30 cellular contexts compared by ENCODE assay signal in genomic region chr1:41479808-41480160, GRCh38. TPM values are rescaled to one million over a fixed set of nuclear protein-coding genes. Genes with fewer than 3 reads are reported as not detected.
DNase-seq lines count a peak whose midpoint lies in the region; FAIRE-seq and TF ChIP-seq lines count a peak whose summit lies in the region.
"Had no signal": no experiment of that assay in that cellular context is flagged by ENCODE, and none has a peak within 500 bp of the region (broad histone marks: within the 10 kb centered on the region; RNA-seq: fewer than 3 reads in every experiment).

No MANE protein-coding gene starts in this region.

- H3K4me3 Mint-ChIP-seq in brain (no peak overlapping the region), mesothelial cell of epicardium (no peak overlapping the region)
- H3K4me3 Mint-ChIP-seq in activated CD4-positive, alpha-beta memory T cell treated with anti-CD3 and anti-CD28 coated beads, Interleukin-2, amount 10 ng/mL, durations not matched to agents 7 days and 5 days = no peak overlapping the region
- H3K4me3 Mint-ChIP-seq: CD4-positive, alpha-beta memory T cell; IgD-negative memory B cell had no signal

- POLR2A ChIA-PET in activated CD4-positive, alpha-beta memory T cell treated with anti-CD3 and anti-CD28 coated beads, Interleukin-2, amount 10 ng/mL, durations not matched to agents 7 days and 5 days (lab: Charles Lee) = no interaction called here

- peaks cover 26 to 34% of the 10 kb centered on the region in 2 experiments for H3K4me1 ChIP-seq in trophoblast cell (ENCODE audit: control insufficient read depth in 1 of 2, insufficient read depth in 2 of 2, low read length in 2 of 2)

- no peak overlapping the region for H3K14ac ChIP-seq in trophoblast cell (ENCODE audit: low read length)

- no peak for FAIRE-seq in D721Med (lab: Jason Lieb, UNC)
- FAIRE-seq: A204.1, GM12892, GM19239, H1 had no signal

- no peaks in the 10 kb centered on the region for H3K36me3 Mint-ChIP-seq in brain
- no peaks in the 10 kb centered on the region for H3K36me3 Mint-ChIP-seq in mesothelial cell of epicardium
- no peaks in the 10 kb centered on the region for H3K36me3 Mint-ChIP-seq in activated CD4-positive, alpha-beta memory T cell treated with anti-CD3 and anti-CD28 coated beads, Interleukin-2, amount 10 ng/mL, durations not matched to agents 7 days and 5 days (ENCODE audit: low read depth)
- H3K36me3 Mint-ChIP-seq: CD4-positive, alpha-beta memory T cell; IgD-negative memory B cell had no signal

- H3K27me3 Mint-ChIP-seq in brain (peaks cover 12% of the 10 kb centered on the region), mesothelial cell of epicardium (ENCODE audit: low read depth) (no peaks in the 10 kb centered on the region)
- H3K27me3 Mint-ChIP-seq in activated CD4-positive, alpha-beta memory T cell treated with anti-CD3 and anti-CD28 coated beads, Interleukin-2, amount 10 ng/mL, durations not matched to agents 7 days and 5 days = no peaks in the 10 kb centered on the region

- no peaks in the 10 kb centered on the region for H3K36me3 ChIP-seq in trophoblast cell (ENCODE audit: control insufficient read depth in 1 of 2, insufficient read depth in 2 of 2, low read length in 2 of 2)
- H3K36me3 ChIP-seq: BLaER1 treated with 17β-estradiol and CSF1 and Interleukin-3, amounts not matched to agents 10 nM and 100 nM had no signal

- no peak overlapping the region for H4K8ac ChIP-seq in trophoblast cell (ENCODE audit: low read depth, low read length)

- H3K23ac ChIP-seq in trophoblast cell (ENCODE audit: low read length) = no peak overlapping the region

- H3K27ac Mint-ChIP-seq in brain = peak overlapping the region in 3 of 5 experiments; percentile 21 to 71 (median 38)
- peak overlapping the region; percentile 44 for H3K27ac Mint-ChIP-seq in mesothelial cell of epicardium
- H3K27ac Mint-ChIP-seq in activated CD4-positive, alpha-beta memory T cell treated with anti-CD3 and anti-CD28 coated beads, Interleukin-2, amount 10 ng/mL, durations not matched to agents 7 days and 5 days = no peak overlapping the region
- H3K27ac Mint-ChIP-seq: CD4-positive, alpha-beta memory T cell had no signal

- H3K4me1 Mint-ChIP-seq in brain (peaks cover 86% of the 10 kb centered on the region), mesothelial cell of epicardium (peaks cover 75% of the 10 kb centered on the region)
- H3K4me1 Mint-ChIP-seq in activated CD4-positive, alpha-beta memory T cell treated with anti-CD3 and anti-CD28 coated beads, Interleukin-2, amount 10 ng/mL, durations not matched to agents 7 days and 5 days = no peaks in the 10 kb centered on the region
- H3K4me1 Mint-ChIP-seq: CD4-positive, alpha-beta memory T cell; IgD-negative memory B cell had no signal

- H3K4me2 ChIP-seq in trophoblast cell (ENCODE audit: low read length) = no peak overlapping the region
- H3K4me2 ChIP-seq: KMS-11 had no signal

- no CpG with 5 or more reads among the region's 3 CpGs for WGBS in trophoblast cell (ENCODE audit: extremely low coverage, insufficient coverage, insufficient read length)

- H3K27ac ChIP-seq in C4-2B (peak overlapping the region; percentile 48), trophoblast cell (ENCODE audit: low read depth, low read length) (no peak overlapping the region)
- H3K27ac ChIP-seq: BLaER1 treated with 17β-estradiol and CSF1 and Interleukin-3, amounts not matched to agents 10 nM and 100 nM; KMS-11; SK-N-MC had no signal

- H3K9me3 Mint-ChIP-seq in brain (peaks cover 0 to 4% (median 0%) of the 10 kb centered on the region in 5 experiments), mesothelial cell of epicardium (no peaks in the 10 kb centered on the region)
- no peaks in the 10 kb centered on the region for H3K9me3 Mint-ChIP-seq in activated CD4-positive, alpha-beta memory T cell treated with anti-CD3 and anti-CD28 coated beads, Interleukin-2, amount 10 ng/mL, durations not matched to agents 7 days and 5 days
- H3K9me3 Mint-ChIP-seq: CD4-positive, alpha-beta memory T cell had no signal

- H3K79me1 ChIP-seq in trophoblast cell (ENCODE audit: low read length) = peaks cover 36% of the 10 kb centered on the region

- H4K91ac ChIP-seq in trophoblast cell (ENCODE audit: low read depth, low read length) = no peak overlapping the region

- H4K12ac ChIP-seq in trophoblast cell (ENCODE audit: low read depth, low read length) = no peak overlapping the region

- CTCF ChIA-PET in activated CD4-positive, alpha-beta memory T cell treated with anti-CD3 and anti-CD28 coated beads, Interleukin-2, amount 10 ng/mL, durations not matched to agents 7 days and 5 days (lab: Charles Lee) = no interaction called here

- H3K9me3 ChIP-seq in trophoblast cell (ENCODE audit: insufficient read depth, low read depth, low read length) = no peaks in the 10 kb centered on the region
- H3K9me3 ChIP-seq: BLaER1 treated with 17β-estradiol and CSF1 and Interleukin-3, amounts not matched to agents 10 nM and 100 nM had no signal

- H3K79me2 ChIP-seq in trophoblast cell (ENCODE audit: control insufficient read depth, insufficient read depth, low read length, poor library complexity) = peaks cover 2% of the 10 kb centered on the region

- DNase-seq in mesothelial cell of epicardium (ENCODE audit: low spot score in 2 of 2, unreplicated experiment in 2 of 2) (no peak), trophoblast cell (no peak), NCI-H226 (no peak), D721Med (ENCODE audit: insufficient read length, low spot score) (no peak)
- DNase-seq in activated CD4-positive, alpha-beta memory T cell treated with anti-CD3 and anti-CD28 coated beads, Interleukin-2, amount 10 ng/mL, durations not matched to agents 7 days and 5 days = no peak
- DNase-seq: AML-193; CD4-positive, alpha-beta memory T cell; COR-L47; EL; GF-D8; MM.1S; NCI-H1048; NCI-H1417 treated with DMSO at 0.1 percent for 48 hours; NCI-H1694 treated with DMSO at 0.1 percent for 48 hours; NCI-H2081; NCI-H2227 treated with DMSO at 0.1 percent for 48 hours; NCI-H510A; NCI-H69; SHP77 treated with DMSO at 0.1 percent for 48 hours had no signal

- H3K4me3 ChIP-seq in trophoblast cell (ENCODE audit: low read depth, low read length) = no peak overlapping the region
- H3K4me3 ChIP-seq: BLaER1 treated with 17β-estradiol and CSF1 and Interleukin-3, amounts not matched to agents 10 nM and 100 nM; SK-N-MC had no signal

- H3K9ac ChIP-seq in trophoblast cell (ENCODE audit: low read length) = no peak overlapping the region
- H3K9ac ChIP-seq: BLaER1 treated with 17β-estradiol and CSF1 and Interleukin-3, amounts not matched to agents 10 nM and 100 nM; KMS-11 had no signal

- H3K18ac ChIP-seq in trophoblast cell (ENCODE audit: low read length) = no peak overlapping the region

- H2AK5ac ChIP-seq in trophoblast cell (ENCODE audit: low read length) = no peak overlapping the region

- no peaks in the 10 kb centered on the region for H3K27me3 ChIP-seq in trophoblast cell (ENCODE audit: insufficient read depth, low read length)
- H3K27me3 ChIP-seq: BLaER1 treated with 17β-estradiol and CSF1 and Interleukin-3, amounts not matched to agents 10 nM and 100 nM had no signal

- H2BK120ac ChIP-seq in trophoblast cell (ENCODE audit: insufficient read depth, low read length, poor library complexity) = no peak overlapping the region

- H2BK12ac ChIP-seq in trophoblast cell (ENCODE audit: low read length) = peak overlapping the region; percentile 47

- no peak overlapping the region for H3K4ac ChIP-seq in trophoblast cell (ENCODE audit: low read depth, low read length)

- TF ChIP-seq CTCF in C4-2B (conservative IDR thresholded peaks at IDR 0.05) (no peak), brain (conservative IDR thresholded peaks at IDR 0.05) (no peak), mesothelial cell of epicardium (IDR thresholded peaks at IDR 0.05; ENCODE audit: unreplicated experiment) (no peak), D721Med (IDR thresholded peaks at IDR 0.05; ENCODE audit: insufficient read depth, missing control alignments) (no peak)

- H2AFZ ChIP-seq in trophoblast cell (ENCODE audit: insufficient read depth, low read length, poor library complexity) = no peak overlapping the region

- H2BK5ac ChIP-seq in trophoblast cell (ENCODE audit: low read depth, low read length, poor library complexity) = no peak overlapping the region

RNA-seq across cellular contexts. Expression of gene EDN2, which starts 4.7 kb away (rescaled TPM):
- polyA plus RNA-seq in brain (ENCODE audit: insufficient read depth, low read depth, low replicate concordance) = not detected
- 2.7 to 4.1 TPM (median 3.5 TPM) in 3 replicates for total RNA-seq in mesothelial cell of epicardium
- polyA plus RNA-seq in trophoblast cell (2013) = 0.14 and 0.19 TPM in 2 replicates
- total RNA-seq in activated CD4-positive, alpha-beta memory T cell treated with anti-CD3 and anti-CD28 coated beads, Interleukin-2, amount 10 ng/mL, durations not matched to agents 7 days and 5 days = not detected
- total RNA-seq: CD4-positive, alpha-beta memory T cell; OCI-LY7 had no signal
- polyA plus RNA-seq: CD4-positive, alpha-beta memory T cell; IgD-negative memory B cell had no signal
